In the genomic region with DNA sequence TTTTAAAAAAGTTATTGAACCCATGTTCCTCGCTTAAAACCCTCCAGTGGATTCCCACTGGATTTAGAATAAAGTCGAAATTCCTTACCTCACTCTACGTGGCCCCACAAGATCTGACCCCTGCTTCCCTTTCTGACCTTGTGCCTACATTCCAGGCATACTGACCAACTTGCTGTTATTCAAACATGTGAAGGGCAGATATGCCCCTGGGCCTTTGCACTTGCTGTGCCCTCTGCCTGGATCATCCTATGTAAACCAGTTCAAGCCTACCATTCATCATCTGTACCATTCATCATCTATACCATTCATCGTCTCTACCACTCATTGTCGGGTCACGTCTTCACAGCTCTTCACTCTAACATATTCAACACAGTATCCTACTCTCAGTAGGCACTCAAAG, we compare ENCODE assay signal across 22 cellular contexts. TPM values are rescaled to one million over a fixed set of nuclear protein-coding genes. Genes with fewer than 3 reads are reported as not detected.
DNase-seq lines count a peak whose midpoint lies in the region; ATAC-seq, FAIRE-seq and TF ChIP-seq lines count a peak whose summit lies in the region.
"Had no signal": no experiment of that assay in that cellular context is flagged by ENCODE, and none has a peak within 500 bp of the region (broad histone marks: within the 10 kb centered on the region; RNA-seq: fewer than 3 reads in every experiment).

No MANE protein-coding gene starts in this region.

- H2AK5ac ChIP-seq in mesenchymal stem cell (ENCODE audit: low read length, severe bottlenecking): peak overlapping the region; percentile 96

- H3K36me3 ChIP-seq in astrocyte (ENCODE audit: insufficient read depth, low read length) (no peaks in the 10 kb centered on the region), mesenchymal stem cell (ENCODE audit: control insufficient read depth in 1 of 2, insufficient read depth in 2 of 2, low read depth in 1 of 2, low read length in 2 of 2) (no peaks in the 10 kb centered on the region), endodermal cell (ENCODE audit: control insufficient read depth, insufficient read depth, low read length) (no peaks in the 10 kb centered on the region)
- H3K36me3 ChIP-seq: BLaER1 had no signal

- WGBS in mesenchymal stem cell: 93% methylated on average over 6 of the region's 6 CpGs
- 90 to 97% methylated on average over 6 of the region's 6 CpGs for WGBS in endodermal cell (ENCODE audit: insufficient coverage in 1 of 2, insufficient read length in 1 of 2), 2 experiments

- no peak overlapping the region for H4K8ac ChIP-seq in mesenchymal stem cell (ENCODE audit: low read length)

- H4K20me1 ChIP-seq in astrocyte (ENCODE audit: insufficient read depth, low read length): no peaks in the 10 kb centered on the region
- H4K20me1 ChIP-seq: BLaER1 had no signal

- no peak overlapping the region for H3K23ac ChIP-seq in mesenchymal stem cell (ENCODE audit: low read length in 2 of 2)

- no peak for DNase-seq in activated naive CD4-positive, alpha-beta T cell treated with anti-CD3 and anti-CD28 coated beads, Interleukin-2, amount 10 ng/mL, durations not matched to agents 7 days and 5 days
- no peak for DNase-seq in astrocyte (ENCODE audit: low read depth)
- no peak for DNase-seq in mesenchymal stem cell
- DNase-seq in endodermal cell: no peak
- no peak for DNase-seq in EL
- DNase-seq: CD4-positive, CD25-positive, alpha-beta regulatory T cell; GDM1; Kasumi-1; MV-4-11; NCI-H1105 treated with DMSO at 0.1 percent for 48 hours; NCI-H146; NCI-H1930; NCI-H2107; NCI-H524; NCI-H748 treated with DMSO at 0.1 percent for 48 hours; SK-N-SH had no signal

- peak overlapping the region; percentile 24 for H3K27ac Mint-ChIP-seq in activated naive CD4-positive, alpha-beta T cell treated with anti-CD3 and anti-CD28 coated beads, Interleukin-2, amount 50 U/mL, for 24 hours
- H3K27ac Mint-ChIP-seq in activated naive CD4-positive, alpha-beta T cell treated with anti-CD3 and anti-CD28 coated beads, Interleukin-2, amount 10 ng/mL, durations not matched to agents 7 days and 5 days: no peak overlapping the region
- H3K27ac Mint-ChIP-seq in astrocyte (ENCODE audit: unreplicated experiment) (no peak overlapping the region), endodermal cell (no peak overlapping the region)

- H2BK15ac ChIP-seq in mesenchymal stem cell (ENCODE audit: low read depth, poor library complexity, severe bottlenecking): no peak overlapping the region

- H3K4me3 Mint-ChIP-seq in activated naive CD4-positive, alpha-beta T cell treated with anti-CD3 and anti-CD28 coated beads, Interleukin-2, amount 50 U/mL, for 24 hours: no peak overlapping the region
- no peak overlapping the region for H3K4me3 Mint-ChIP-seq in activated naive CD4-positive, alpha-beta T cell treated with anti-CD3 and anti-CD28 coated beads, Interleukin-2, amount 10 ng/mL, durations not matched to agents 7 days and 5 days
- peak overlapping the region; percentile 66 for H3K4me3 Mint-ChIP-seq in astrocyte (ENCODE audit: unreplicated experiment)
- no peak overlapping the region for H3K4me3 Mint-ChIP-seq in endodermal cell
- H3K4me3 Mint-ChIP-seq: CD4-positive, CD25-positive, alpha-beta regulatory T cell had no signal

- no peak overlapping the region for H3K4ac ChIP-seq in mesenchymal stem cell (ENCODE audit: low read depth in 1 of 2, low read length in 2 of 2)

- H3K4me1 Mint-ChIP-seq in activated naive CD4-positive, alpha-beta T cell treated with anti-CD3 and anti-CD28 coated beads, Interleukin-2, amount 50 U/mL, for 24 hours: peaks cover 56% of the 10 kb centered on the region
- peaks cover 52% of the 10 kb centered on the region for H3K4me1 Mint-ChIP-seq in activated naive CD4-positive, alpha-beta T cell treated with anti-CD3 and anti-CD28 coated beads, Interleukin-2, amount 10 ng/mL, durations not matched to agents 7 days and 5 days
- H3K4me1 Mint-ChIP-seq in astrocyte (ENCODE audit: low read depth, unreplicated experiment) (peaks cover 8% of the 10 kb centered on the region), endodermal cell (peaks cover 31% of the 10 kb centered on the region)

- no peak overlapping the region for H3K18ac ChIP-seq in mesenchymal stem cell (ENCODE audit: low read depth in 1 of 2, low read length in 2 of 2)

- no peak overlapping the region for H2BK5ac ChIP-seq in mesenchymal stem cell (ENCODE audit: low read depth, low read length, poor library complexity, severe bottlenecking)

- CTCF ChIA-PET in activated naive CD4-positive, alpha-beta T cell treated with anti-CD3 and anti-CD28 coated beads, Interleukin-2, amount 10 ng/mL, durations not matched to agents 7 days and 5 days (lab: Charles Lee): no interaction called here

- peaks cover 10% of the 10 kb centered on the region for H3K36me3 Mint-ChIP-seq in activated naive CD4-positive, alpha-beta T cell treated with anti-CD3 and anti-CD28 coated beads, Interleukin-2, amount 50 U/mL, for 24 hours
- H3K36me3 Mint-ChIP-seq in activated naive CD4-positive, alpha-beta T cell treated with anti-CD3 and anti-CD28 coated beads, Interleukin-2, amount 10 ng/mL, durations not matched to agents 7 days and 5 days: peaks cover 12% of the 10 kb centered on the region
- H3K36me3 Mint-ChIP-seq in astrocyte (ENCODE audit: low read depth, unreplicated experiment) (no peaks in the 10 kb centered on the region), endodermal cell (ENCODE audit: low read depth) (peaks cover 4% of the 10 kb centered on the region)
- H3K36me3 Mint-ChIP-seq: CD4-positive, CD25-positive, alpha-beta regulatory T cell had no signal

- ATAC-seq in GM18858 (IDR thresholded peaks at IDR 0.05; ENCODE audit: unreplicated experiment): no peak
- ATAC-seq: GM12878, HCT116 had no signal

- H3K9me3 ChIP-seq in astrocyte (ENCODE audit: insufficient read depth, low read depth, low read length): no peaks in the 10 kb centered on the region
- no peaks in the 10 kb centered on the region for H3K9me3 ChIP-seq in mesenchymal stem cell (ENCODE audit: control insufficient read depth, low read length)
- H3K9me3 ChIP-seq in endodermal cell (ENCODE audit: control insufficient read depth, low read length): peaks cover 17% of the 10 kb centered on the region
- H3K9me3 ChIP-seq: SK-N-SH had no signal

- no peaks in the 10 kb centered on the region for H3K79me1 ChIP-seq in mesenchymal stem cell (replicated peaks; ENCODE audit: low read length, poor library complexity, severe bottlenecking)

- no peak for TF ChIP-seq CTCF in astrocyte (IDR thresholded peaks at IDR 0.05; ENCODE audit: insufficient read depth, low read depth, low read length)
- TF ChIP-seq CTCF in endodermal cell (conservative IDR thresholded peaks at IDR 0.05): no peak

- no peaks in the 10 kb centered on the region for H3K79me2 ChIP-seq in astrocyte (ENCODE audit: insufficient read depth, low read length)

- H3K14ac ChIP-seq in mesenchymal stem cell (ENCODE audit: low read length in 2 of 2): no peak overlapping the region

- H3K27me3 ChIP-seq in astrocyte (ENCODE audit: insufficient read depth, low read length): peaks cover 3% of the 10 kb centered on the region
- H3K27me3 ChIP-seq in mesenchymal stem cell (ENCODE audit: control insufficient read depth in 1 of 2, insufficient read depth in 1 of 2, low read length in 2 of 2): peaks cover 0 to 13% of the 10 kb centered on the region in 2 experiments
- H3K27me3 ChIP-seq in endodermal cell (ENCODE audit: control insufficient read depth, insufficient read depth, low read length, poor library complexity, severe bottlenecking): no peaks in the 10 kb centered on the region
- H3K27me3 ChIP-seq: BLaER1 had no signal

- no peak overlapping the region for H2BK12ac ChIP-seq in mesenchymal stem cell (ENCODE audit: low read length in 2 of 2)

- no peaks in the 10 kb centered on the region for H3K27me3 Mint-ChIP-seq in activated naive CD4-positive, alpha-beta T cell treated with anti-CD3 and anti-CD28 coated beads, Interleukin-2, amount 50 U/mL, for 24 hours
- peaks cover 4% of the 10 kb centered on the region for H3K27me3 Mint-ChIP-seq in activated naive CD4-positive, alpha-beta T cell treated with anti-CD3 and anti-CD28 coated beads, Interleukin-2, amount 10 ng/mL, durations not matched to agents 7 days and 5 days
- H3K27me3 Mint-ChIP-seq in astrocyte (ENCODE audit: low read depth, unreplicated experiment) (no peaks in the 10 kb centered on the region), endodermal cell (ENCODE audit: insufficient read depth) (peaks cover 3% of the 10 kb centered on the region)

- H3K4me3 ChIP-seq in astrocyte (ENCODE audit: insufficient read depth, low read depth, low read length) (no peak overlapping the region), mesenchymal stem cell (ENCODE audit: insufficient read depth in 1 of 2, low read depth in 1 of 2, low read length in 2 of 2) (no peak overlapping the region), endodermal cell (ENCODE audit: low read length) (no peak overlapping the region)
- H3K4me3 ChIP-seq: BLaER1, GM12878 had no signal

- no peak overlapping the region for H2BK120ac ChIP-seq in mesenchymal stem cell (ENCODE audit: low read depth, low read length)

- H3K27ac ChIP-seq in astrocyte (ENCODE audit: low read depth, low read length): no peak overlapping the region
- no peak overlapping the region for H3K27ac ChIP-seq in mesenchymal stem cell (ENCODE audit: low read length, poor library complexity, severe bottlenecking)
- H3K27ac ChIP-seq in endodermal cell (ENCODE audit: low read depth, low read length): no peak overlapping the region
- H3K27ac ChIP-seq: BLaER1 had no signal

- no peak for FAIRE-seq in astrocyte (lab: Jason Lieb, UNC)
- FAIRE-seq: A204.1, GM12878 had no signal

- H2AFZ ChIP-seq in astrocyte (ENCODE audit: low read depth, low read length): no peak overlapping the region
- no peak overlapping the region for H2AFZ ChIP-seq in mesenchymal stem cell (ENCODE audit: low read depth, low read length)

- H3K9me3 Mint-ChIP-seq in activated naive CD4-positive, alpha-beta T cell treated with anti-CD3 and anti-CD28 coated beads, Interleukin-2, amount 50 U/mL, for 24 hours: peaks cover 7% of the 10 kb centered on the region
- H3K9me3 Mint-ChIP-seq in activated naive CD4-positive, alpha-beta T cell treated with anti-CD3 and anti-CD28 coated beads, Interleukin-2, amount 10 ng/mL, durations not matched to agents 7 days and 5 days: peaks cover 11% of the 10 kb centered on the region
- peaks cover 12% of the 10 kb centered on the region for H3K9me3 Mint-ChIP-seq in astrocyte (ENCODE audit: unreplicated experiment)
- H3K9me3 Mint-ChIP-seq in endodermal cell: peaks cover 16% of the 10 kb centered on the region

- H3K4me1 ChIP-seq in astrocyte (ENCODE audit: insufficient read depth, low read length) (no peaks in the 10 kb centered on the region), mesenchymal stem cell (ENCODE audit: control insufficient read depth, insufficient read depth, low read depth, low read length) (peaks cover 5% of the 10 kb centered on the region), endodermal cell (ENCODE audit: control insufficient read depth, insufficient read depth, low read length) (peaks cover 3% of the 10 kb centered on the region)

- H3K4me2 ChIP-seq in astrocyte (ENCODE audit: low read length): no peak overlapping the region
- no peak overlapping the region for H3K4me2 ChIP-seq in mesenchymal stem cell (ENCODE audit: low read length, poor library complexity, severe bottlenecking)
- H3K4me2 ChIP-seq: BLaER1, SK-N-SH had no signal

- H3K9ac ChIP-seq in astrocyte (ENCODE audit: low read length): no peak overlapping the region
- H3K9ac ChIP-seq in mesenchymal stem cell (ENCODE audit: low read length): no peak overlapping the region
- H3K9ac ChIP-seq in endodermal cell (ENCODE audit: extremely low read depth, low read length, poor library complexity, severe bottlenecking): no peak overlapping the region
- H3K9ac ChIP-seq: BLaER1, SK-N-SH had no signal

- no peak overlapping the region for H4K91ac ChIP-seq in mesenchymal stem cell (ENCODE audit: low read length)

RNA-seq across cellular contexts. Expression of a gene that starts 41.3 kb away (rescaled TPM):
- 14.6 and 16.5 TPM in 2 replicates for total RNA-seq in astrocyte
- 28.4 TPM for polyA plus RNA-seq in mesenchymal stem cell (2013, experiment 1 of 2)
- polyA plus RNA-seq in mesenchymal stem cell (2013, experiment 2 of 2): 28.0 TPM
- total RNA-seq in endodermal cell: 10 to 100 TPM; 22.9 to 31.8 TPM
- polyA plus RNA-seq in endodermal cell (2013, experiment 1 of 2): 22.0 TPM
- 24.4 TPM for polyA plus RNA-seq in endodermal cell (2013, experiment 2 of 2)
